ENCODE assay signal across 2 cellular contexts in genomic region chr1:107153033-107153432, GRCh38.
TF ChIP-seq lines count a peak whose summit lies in the region.

No MANE protein-coding gene starts in this region.

TF ChIP-seq in HEK293T, 16 proteins besides CTCF, POLR2A, EP300 and RAD21 (continued from another document):
- TF ChIP-seq PKNOX1 (IDR thresholded peaks at IDR 0.05) = no peak
- no peak for TF ChIP-seq SUZ12 (IDR thresholded peaks at IDR 0.05)
- TF ChIP-seq ARNT (IDR thresholded peaks at IDR 0.05) = no peak
- TF ChIP-seq TARDBP (IDR thresholded peaks at IDR 0.05) = no peak
- TF ChIP-seq NFRKB (IDR thresholded peaks at IDR 0.05) = no peak

TF ChIP-seq in WTC11, 78 proteins besides CTCF, POLR2A, EP300 and RAD21 (continued from another document):
- no peak for TF ChIP-seq TCF7 (CRISPR knock-in tag; IDR thresholded peaks at IDR 0.05; ENCODE audit: low read depth)
- TF ChIP-seq OVOL2 (CRISPR knock-in tag; IDR thresholded peaks at IDR 0.05; ENCODE audit: borderline replicate concordance) = no peak
- TF ChIP-seq HMGXB4 (CRISPR knock-in tag; IDR thresholded peaks at IDR 0.05) = no peak
- TF ChIP-seq ZBTB21 (CRISPR knock-in tag; IDR thresholded peaks at IDR 0.05; ENCODE audit: borderline replicate concordance) = no peak
- TF ChIP-seq TEAD1 (CRISPR knock-in tag; IDR thresholded peaks at IDR 0.05) = no peak
- no peak for TF ChIP-seq ESRRA (CRISPR knock-in tag; IDR thresholded peaks at IDR 0.05; ENCODE audit: borderline replicate concordance)
- TF ChIP-seq, protein P1, sequence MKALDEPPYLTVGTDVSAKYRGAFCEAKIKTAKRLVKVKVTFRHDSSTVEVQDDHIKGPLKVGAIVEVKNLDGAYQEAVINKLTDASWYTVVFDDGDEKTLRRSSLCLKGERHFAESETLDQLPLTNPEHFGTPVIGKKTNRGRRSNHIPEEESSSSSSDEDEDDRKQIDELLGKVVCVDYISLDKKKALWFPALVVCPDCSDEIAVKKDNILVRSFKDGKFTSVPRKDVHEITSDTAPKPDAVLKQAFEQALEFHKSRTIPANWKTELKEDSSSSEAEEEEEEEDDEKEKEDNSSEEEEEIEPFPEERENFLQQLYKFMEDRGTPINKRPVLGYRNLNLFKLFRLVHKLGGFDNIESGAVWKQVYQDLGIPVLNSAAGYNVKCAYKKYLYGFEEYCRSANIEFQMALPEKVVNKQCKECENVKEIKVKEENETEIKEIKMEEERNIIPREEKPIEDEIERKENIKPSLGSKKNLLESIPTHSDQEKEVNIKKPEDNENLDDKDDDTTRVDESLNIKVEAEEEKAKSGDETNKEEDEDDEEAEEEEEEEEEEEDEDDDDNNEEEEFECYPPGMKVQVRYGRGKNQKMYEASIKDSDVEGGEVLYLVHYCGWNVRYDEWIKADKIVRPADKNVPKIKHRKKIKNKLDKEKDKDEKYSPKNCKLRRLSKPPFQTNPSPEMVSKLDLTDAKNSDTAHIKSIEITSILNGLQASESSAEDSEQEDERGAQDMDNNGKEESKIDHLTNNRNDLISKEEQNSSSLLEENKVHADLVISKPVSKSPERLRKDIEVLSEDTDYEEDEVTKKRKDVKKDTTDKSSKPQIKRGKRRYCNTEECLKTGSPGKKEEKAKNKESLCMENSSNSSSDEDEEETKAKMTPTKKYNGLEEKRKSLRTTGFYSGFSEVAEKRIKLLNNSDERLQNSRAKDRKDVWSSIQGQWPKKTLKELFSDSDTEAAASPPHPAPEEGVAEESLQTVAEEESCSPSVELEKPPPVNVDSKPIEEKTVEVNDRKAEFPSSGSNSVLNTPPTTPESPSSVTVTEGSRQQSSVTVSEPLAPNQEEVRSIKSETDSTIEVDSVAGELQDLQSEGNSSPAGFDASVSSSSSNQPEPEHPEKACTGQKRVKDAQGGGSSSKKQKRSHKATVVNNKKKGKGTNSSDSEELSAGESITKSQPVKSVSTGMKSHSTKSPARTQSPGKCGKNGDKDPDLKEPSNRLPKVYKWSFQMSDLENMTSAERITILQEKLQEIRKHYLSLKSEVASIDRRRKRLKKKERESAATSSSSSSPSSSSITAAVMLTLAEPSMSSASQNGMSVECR (CRISPR knock-in tag; IDR thresholded peaks at IDR 0.05; ENCODE audit: borderline replicate concordance) = no peak
TF ChIP-seq in WTC11: peak in this region for 0.
